Comparison of ENCODE assay signal across 11 cellular contexts in genomic region chr12:53066594-53066978, GRCh38. TPM values are rescaled to one million over a fixed set of nuclear protein-coding genes. Genes with fewer than 3 reads are reported as not detected.
DNase-seq lines count a peak whose midpoint lies in the region; ATAC-seq, FAIRE-seq and TF ChIP-seq lines count a peak whose summit lies in the region.
"Had no signal": no experiment of that assay in that cellular context is flagged by ENCODE, and none has a peak within 500 bp of the region (broad histone marks: within the 10 kb centered on the region; RNA-seq: fewer than 3 reads in every experiment).

No MANE protein-coding gene starts in this region.

- intact Hi-C loops in IMR-90 (cut with micrococcal nuclease) (loop anchor here (1.0 kb wide), 2 partner anchors 33 to 124 kb away; no protein-coding TSS in a partner anchor), lower lobe of right lung (cut with DNase I) (no loop called here), colonic mucosa (cut with DNase I) (loop anchor here (2.0 to 5.0 kb wide), 2 partner anchors 32 to 131 kb away; no protein-coding TSS in a partner anchor)

- no peak overlapping the region for H3K4me3 Mint-ChIP-seq in astrocyte (ENCODE audit: unreplicated experiment)
- H3K4me3 Mint-ChIP-seq: CD4-positive, alpha-beta memory T cell; neural progenitor cell had no signal

- H3K23ac ChIP-seq in IMR-90 (ENCODE audit: low read depth, low read length), result peak overlapping the region; percentile 26; the same call in 1 of the 2 replicates

- H3K9me3 ChIP-seq in IMR-90 (ENCODE audit: control insufficient read depth, insufficient read depth, low read length), result no peaks in the 10 kb centered on the region
- H3K9me3 ChIP-seq in astrocyte (ENCODE audit: insufficient read depth, low read depth, low read length), result no peaks in the 10 kb centered on the region
- H3K9me3 ChIP-seq in lower lobe of right lung, result no peaks in the 10 kb centered on the region
- H3K9me3 ChIP-seq in colonic mucosa, result no peaks in the 10 kb centered on the region

- no CpG with 5 or more reads among the region's 10 CpGs for WGBS in IMR-90 (ENCODE audit: extremely low coverage in 2 of 2, insufficient read length in 1 of 2), 2 experiments

- dilution Hi-C loops in IMR-90 (cut with HindIII; ENCODE audit: low sequenced_read_pairs, unreplicated experiment), result no loop called here

- H3K18ac ChIP-seq in IMR-90 (ENCODE audit: low read depth, low read length), result no peak overlapping the region; the same call in 1 of the 2 replicates

- peaks cover 25% of the 10 kb centered on the region for H3K4me1 Mint-ChIP-seq in astrocyte (ENCODE audit: low read depth, unreplicated experiment)

- H3K4me2 ChIP-seq in IMR-90 (ENCODE audit: low read depth, low read length) (no peak overlapping the region), astrocyte (ENCODE audit: low read length) (peak overlapping the region; percentile 60)
- H3K4me2 ChIP-seq: neural progenitor cell had no signal

- H3K27me3 ChIP-seq in IMR-90 (ENCODE audit: control insufficient read depth, insufficient read depth, low read length) (no peaks in the 10 kb centered on the region), astrocyte (ENCODE audit: insufficient read depth, low read length) (no peaks in the 10 kb centered on the region), lower lobe of right lung (ENCODE audit: low read depth) (no peaks in the 10 kb centered on the region), colonic mucosa (no peaks in the 10 kb centered on the region)
- H3K27me3 ChIP-seq: neural progenitor cell had no signal

- no peaks in the 10 kb centered on the region for H3K9me3 Mint-ChIP-seq in astrocyte (ENCODE audit: unreplicated experiment)
- H3K9me3 Mint-ChIP-seq: CD4-positive, alpha-beta memory T cell; neural progenitor cell had no signal

- CTCF ChIA-PET in IMR-90 (lab: Yijun Ruan, JAX), result interaction anchor here (0.6 to 2.6 kb wide), 19 partner anchors 9 to 278 kb away, joined by 3 to 39 read pairs (median 5); partner anchors contain the start of genes AAAS, IGFBP6, SOAT2 and SPRYD3

- no peak for FAIRE-seq in astrocyte (lab: Jason Lieb, UNC)
- FAIRE-seq: bronchial epithelial cell had no signal

- H4K8ac ChIP-seq in IMR-90 (ENCODE audit: low read depth in 2 of 2, low read length in 2 of 2), result peak overlapping the region; percentile 57 to 96

- DNase-seq in IMR-90, result no peak
- no peak for DNase-seq in astrocyte (ENCODE audit: low read depth)
- no peak for DNase-seq in lower lobe of right lung
- DNase-seq in cerebellum (ENCODE audit: low spot score), result no peak
- DNase-seq in colonic mucosa, result no peak

- peaks cover 43% of the 10 kb centered on the region for H3K36me3 ChIP-seq in IMR-90 (ENCODE audit: control insufficient read depth, insufficient read depth, low read length)
- peaks cover 7% of the 10 kb centered on the region for H3K36me3 ChIP-seq in astrocyte (ENCODE audit: insufficient read depth, low read length)
- H3K36me3 ChIP-seq in lower lobe of right lung, result peaks cover 89% of the 10 kb centered on the region
- no peaks in the 10 kb centered on the region for H3K36me3 ChIP-seq in colonic mucosa
- H3K36me3 ChIP-seq: neural progenitor cell had no signal

- TF ChIP-seq RAD21 in IMR-90 (IDR thresholded peaks at IDR 0.05; ENCODE audit: low read length), result no peak

- H3K9me1 ChIP-seq in IMR-90 (ENCODE audit: insufficient read depth, low read length), result peaks cover 13% of the 10 kb centered on the region

- peak overlapping the region; percentile 98 for H3K4ac ChIP-seq in IMR-90 (ENCODE audit: low read depth, low read length)

- H3K56ac ChIP-seq in IMR-90 (ENCODE audit: extremely low read depth, insufficient read depth, low read length), result peak overlapping the region; percentile 53; the same call in 1 of the 2 replicates

- peaks cover 31% of the 10 kb centered on the region for H3K4me1 ChIP-seq in IMR-90 (ENCODE audit: control insufficient read depth, insufficient read depth, low read length)
- H3K4me1 ChIP-seq in astrocyte (ENCODE audit: insufficient read depth, low read length), result peaks cover 51% of the 10 kb centered on the region
- peaks cover 50% of the 10 kb centered on the region for H3K4me1 ChIP-seq in lower lobe of right lung
- H3K4me1 ChIP-seq in colonic mucosa, result peaks cover under 1% of the 10 kb centered on the region

- H3K9ac ChIP-seq in IMR-90 (ENCODE audit: low read depth, low read length) (peak overlapping the region; percentile 33), astrocyte (ENCODE audit: low read length) (peak overlapping the region; percentile 62), colonic mucosa (ENCODE audit: low read depth in 2 of 2, low read length in 2 of 2) (no peak overlapping the region)
- H3K9ac ChIP-seq: neural progenitor cell had no signal

- peak overlapping the region; percentile 85; the same call in 1 of the 2 replicates for H4K5ac ChIP-seq in IMR-90 (ENCODE audit: low read depth, low read length)

- peaks cover 5 to 56% of the 10 kb centered on the region in 2 experiments; a peak in 3 of 4 replicates for H3K79me1 ChIP-seq in IMR-90 (ENCODE audit: low read depth in 1 of 2, low read length in 2 of 2)

- no peaks in the 10 kb centered on the region for H3K27me3 Mint-ChIP-seq in astrocyte (ENCODE audit: low read depth, unreplicated experiment)
- H3K27me3 Mint-ChIP-seq: CD4-positive, alpha-beta memory T cell had no signal

- peaks cover 38% of the 10 kb centered on the region for H3K36me3 Mint-ChIP-seq in astrocyte (ENCODE audit: low read depth, unreplicated experiment)
- H3K36me3 Mint-ChIP-seq: neural progenitor cell had no signal

- H3K27ac ChIP-seq in IMR-90 (ENCODE audit: insufficient read depth, low read length) (peak overlapping the region; percentile 45), astrocyte (ENCODE audit: low read depth, low read length) (peak overlapping the region; percentile 62), lower lobe of right lung (peak overlapping the region; percentile 60), temporal lobe (ENCODE audit: low read depth, low read length) (peak overlapping the region; percentile 63), colonic mucosa (no peak overlapping the region)
- H3K27ac ChIP-seq: neural progenitor cell had no signal

- ATAC-seq in IMR-90 (ENCODE audit: low read depth) (no peak), lower lobe of right lung (no peak), GM18511 (IDR thresholded peaks at IDR 0.05; ENCODE audit: unreplicated experiment) (no peak)

- peak overlapping the region; percentile 90 for H2BK120ac ChIP-seq in IMR-90 (ENCODE audit: low read depth, low read length)

- no peak for TF ChIP-seq POLR2A in IMR-90 (IDR thresholded peaks at IDR 0.05; ENCODE audit: low read depth, low read length)

- H3K79me2 ChIP-seq in astrocyte (ENCODE audit: insufficient read depth, low read length), result peaks cover 5% of the 10 kb centered on the region

- TF ChIP-seq CTCF in IMR-90 (conservative IDR thresholded peaks at IDR 0.05; ENCODE audit: low read depth, low read length) (no peak), astrocyte (IDR thresholded peaks at IDR 0.05; ENCODE audit: insufficient read depth, low read depth, low read length) (no peak), lower lobe of right lung (IDR thresholded peaks at IDR 0.05) (no peak), colonic mucosa (IDR thresholded peaks at IDR 0.05) (no peak)

- H3K4me3 ChIP-seq in IMR-90 (ENCODE audit: insufficient read depth, low read depth, low read length) (no peak overlapping the region), astrocyte (ENCODE audit: insufficient read depth, low read depth, low read length) (no peak overlapping the region), lower lobe of right lung (no peak overlapping the region), colonic mucosa (no peak overlapping the region)
- H3K4me3 ChIP-seq: neural progenitor cell had no signal

- peak overlapping the region; percentile 85; the same call in 1 of the 3 replicates for H2BK15ac ChIP-seq in IMR-90 (ENCODE audit: low read depth, low read length)

- H4K20me1 ChIP-seq in IMR-90 (ENCODE audit: insufficient read depth, low read length), result peaks cover 9% of the 10 kb centered on the region
- H4K20me1 ChIP-seq in astrocyte (ENCODE audit: insufficient read depth, low read length), result peaks cover 18% of the 10 kb centered on the region

- H2AK9ac ChIP-seq in IMR-90 (replicated peaks; ENCODE audit: low read depth, low read length, poor library complexity), result peak overlapping the region; percentile 88

- POLR2A ChIA-PET in IMR-90 (lab: Charles Lee; ENCODE audit: unreplicated experiment), result interaction anchor here (1.4 kb wide), 1 partner anchor 14 kb away, joined by 5 read pairs; no protein-coding TSS in a partner anchor

- no peak overlapping the region for H2AFZ ChIP-seq in IMR-90 (replicated peaks; ENCODE audit: low read length, poor library complexity)
- no peak overlapping the region for H2AFZ ChIP-seq in astrocyte (ENCODE audit: low read depth, low read length)
- H2AFZ ChIP-seq: neural progenitor cell had no signal

- peak overlapping the region; percentile 82 for H2BK20ac ChIP-seq in IMR-90 (ENCODE audit: low read depth, low read length)

- H4K91ac ChIP-seq in IMR-90 (ENCODE audit: insufficient read depth, low read depth, low read length), result peak overlapping the region; percentile 95

- H2AK5ac ChIP-seq in IMR-90 (ENCODE audit: low read depth, low read length), result peak overlapping the region; percentile 100

- H2BK5ac ChIP-seq in IMR-90 (ENCODE audit: low read depth, low read length, poor library complexity, severe bottlenecking), result peak overlapping the region; percentile 74

- BruUV-seq in IMR-90 (replicated peaks; lab: Mats Ljungman, UMichigan), result no TSS peak

- in situ Hi-C loops in IMR-90 (cut with MboI; ENCODE audit: low sequenced_read_pairs), result loop anchor here (5.0 kb wide), 1 partner anchor 121 kb away; no protein-coding TSS in a partner anchor

- peak overlapping the region; percentile 79 for H3K14ac ChIP-seq in IMR-90 (replicated peaks; ENCODE audit: low read depth, low read length)

- H3K27ac Mint-ChIP-seq in astrocyte (ENCODE audit: unreplicated experiment), result no peak overlapping the region
- H3K27ac Mint-ChIP-seq: neural progenitor cell had no signal

RNA-seq across cellular contexts. Expression of gene SPRYD3, which starts 12.6 kb away (rescaled TPM):
- total RNA-seq in IMR-90 (2012; rRNA removed), result 21.7 and 25.6 TPM in 2 replicates
- 27.8 and 28.8 TPM in 2 replicates for polyA plus RNA-seq in IMR-90 (2012; rRNA removed)
- 20.9 and 26.7 TPM in 2 replicates for polyA plus RNA-seq in IMR-90 (2012; cell fraction: cytosol; rRNA removed)
- polyA plus RNA-seq in IMR-90 (2012; cell fraction: nucleus; rRNA removed; ENCODE audit: low replicate concordance), result 24.4 and 31.3 TPM in 2 replicates
- total RNA-seq in astrocyte, result 21.8 and 22.8 TPM in 2 replicates
- total RNA-seq in lower lobe of right lung, result 47.9 TPM
- total RNA-seq in temporal lobe, result 22.9 TPM
- total RNA-seq in cerebellum, result 16.0 TPM
- total RNA-seq in colonic mucosa, result 10 to 100 TPM; 32.5 to 35.0 TPM

RNA-seq across cellular contexts. Expression of gene TNS2, which starts 16.7 kb away (rescaled TPM):
- total RNA-seq in IMR-90 (2012; rRNA removed) (10.4 and 10.6 TPM in 2 replicates), astrocyte (15.4 and 21.1 TPM in 2 replicates), lower lobe of right lung (186 TPM), temporal lobe (13.5 TPM), cerebellum (26.7 TPM), colonic mucosa (10 to 100 TPM; 26.0 to 27.1 TPM)
- polyA plus RNA-seq in IMR-90 (2012; rRNA removed), result 67.2 and 68.0 TPM in 2 replicates
- 18.8 and 35.8 TPM in 2 replicates for polyA plus RNA-seq in IMR-90 (2012; cell fraction: cytosol; rRNA removed)
- 243 and 578 TPM in 2 replicates for polyA plus RNA-seq in IMR-90 (2012; cell fraction: nucleus; rRNA removed; ENCODE audit: low replicate concordance)

RNA-seq across cellular contexts. Expression of gene IGFBP6, which starts 30.9 kb away (rescaled TPM):
- total RNA-seq in IMR-90 (2012; rRNA removed) (124 and 140 TPM in 2 replicates), astrocyte (20.8 and 26.3 TPM in 2 replicates), lower lobe of right lung (58.5 TPM), temporal lobe (6.4 TPM), cerebellum (5.5 TPM), colonic mucosa (10 to 100 TPM in 1 of 2 donors, 1 to 10 TPM in 1; 7.2 to 14.6 TPM)
- 337 and 373 TPM in 2 replicates for polyA plus RNA-seq in IMR-90 (2012; rRNA removed)
- 592 and 623 TPM in 2 replicates for polyA plus RNA-seq in IMR-90 (2012; cell fraction: cytosol; rRNA removed)
- 90.7 and 186 TPM in 2 replicates for polyA plus RNA-seq in IMR-90 (2012; cell fraction: nucleus; rRNA removed; ENCODE audit: low replicate concordance)

RNA-seq across cellular contexts. Expression of gene SOAT2, which starts 36.7 kb away (rescaled TPM):
- total RNA-seq in IMR-90 (2012; rRNA removed) (under 0.01 and 0.18 TPM in 2 replicates), astrocyte (not detected in 2 replicates), lower lobe of right lung (not detected), temporal lobe (not detected), cerebellum (0.27 TPM), colonic mucosa (under 1 TPM in 1 of 2 donors, not detected in 1; 0.12 TPM)
- 0.39 and 0.55 TPM in 2 replicates for polyA plus RNA-seq in IMR-90 (2012; rRNA removed)
- polyA plus RNA-seq in IMR-90 (2012; cell fraction: cytosol; rRNA removed), result 0.18 and 0.27 TPM in 2 replicates
- 0.52 and 1.3 TPM in 2 replicates for polyA plus RNA-seq in IMR-90 (2012; cell fraction: nucleus; rRNA removed; ENCODE audit: low replicate concordance)
- total RNA-seq: bronchial epithelial cell, SK-MEL-5 had no signal

Comparison
In these comparisons a context has a peak if more than half of its experiments do, and no peak if none do; other contexts are left out.
1. H3K9ac ChIP-seq: peak in IMR-90 (single experiment) and astrocyte (single experiment); none in colonic mucosa (0 of 2).